Comparison of ENCODE assay signal across 9 cellular contexts in genomic region chr21:38910390-38911008, GRCh38.
A peak's percentile ranks its signal among the peaks of the same experiment; 100 is the strongest.
DNase-seq lines count a peak whose midpoint lies in the region; ATAC-seq and TF ChIP-seq lines count a peak whose summit lies in the region.
"Had no signal": no experiment of that assay in that cellular context is flagged by ENCODE, and none has a peak within 500 bp of the region (broad histone marks: within the 10 kb centered on the region; RNA-seq: fewer than 3 reads in every experiment).

No MANE protein-coding gene starts in this region.

- H3K79me2 ChIP-seq in GM23248 (ENCODE audit: insufficient read depth) = no peaks in the 10 kb centered on the region

- no peak overlapping the region for H3K9ac ChIP-seq in mesenchymal stem cell (ENCODE audit: low read length)
- H3K9ac ChIP-seq in GM23248 = no peak overlapping the region

- no peak for TF ChIP-seq POLR2A in vagina (IDR thresholded peaks at IDR 0.05)

- DNase-seq in stimulated activated naive CD8-positive, alpha-beta T cell treated with anti-CD3 and anti-CD28 coated beads, Interleukin-15, amount 100 ng/mL, for 72 hours = no peak
- no peak for DNase-seq in stimulated activated naive CD8-positive, alpha-beta T cell treated with anti-CD3 and anti-CD28 coated beads, Interleukin-15, Interleukin-2, amounts not matched to agents 100 U/mL and 50 U/mL, for 24 hours
- DNase-seq in T-helper 2 cell treated with Interferon-gamma antibody and Interleukin-4, amounts not matched to agents 5 μg/mL and 100 μg/mL, for 36 hours (ENCODE audit: low spot score) = peak; percentile 37
- no peak for DNase-seq in mesenchymal stem cell
- no peak for DNase-seq in vagina (ENCODE audit: extremely low spot score in 2 of 2)
- no peak for DNase-seq in kidney glomerular epithelial cell (lab: John Stamatoyannopoulos, UW)
- DNase-seq in MG63 = no peak
- no peak for DNase-seq in GM23248

- no peak overlapping the region for H2AK5ac ChIP-seq in mesenchymal stem cell (ENCODE audit: low read length, severe bottlenecking)

- H4K8ac ChIP-seq in mesenchymal stem cell (ENCODE audit: low read length) = peak overlapping the region; percentile 56

- H2BK5ac ChIP-seq in mesenchymal stem cell (ENCODE audit: low read depth, low read length, poor library complexity, severe bottlenecking) = no peak overlapping the region

- no peaks in the 10 kb centered on the region; the same call in 1 of the 2 replicates for H3F3A ChIP-seq in GM23248 (ENCODE audit: insufficient read depth)

- H3K9me2 ChIP-seq in GM23248 (ENCODE audit: insufficient read depth) = no peaks in the 10 kb centered on the region

- H3K18ac ChIP-seq in mesenchymal stem cell (ENCODE audit: low read depth in 1 of 2, low read length in 2 of 2) = peak overlapping the region in 1 of 2 experiments; percentile 8

- no peaks in the 10 kb centered on the region for H3K36me3 ChIP-seq in mesenchymal stem cell (ENCODE audit: control insufficient read depth in 1 of 2, insufficient read depth in 2 of 2, low read depth in 1 of 2, low read length in 2 of 2)
- no peaks in the 10 kb centered on the region for H3K36me3 ChIP-seq in vagina
- no peaks in the 10 kb centered on the region; the same call in 1 of the 2 replicates for H3K36me3 ChIP-seq in MG63
- H3K36me3 ChIP-seq in GM23248 (ENCODE audit: low read depth) = no peaks in the 10 kb centered on the region
- H3K36me3 ChIP-seq: neutrophil had no signal

- ATAC-seq in stimulated activated naive CD8-positive, alpha-beta T cell treated with anti-CD3 and anti-CD28 coated beads, Interleukin-15, amount 100 ng/mL, for 72 hours = peak; percentile 68
- no peak for ATAC-seq in stimulated activated naive CD8-positive, alpha-beta T cell treated with anti-CD3 and anti-CD28 coated beads, Interleukin-15, Interleukin-2, amounts not matched to agents 100 U/mL and 50 U/mL, for 24 hours

- H3K27me3 Mint-ChIP-seq in stimulated activated naive CD8-positive, alpha-beta T cell treated with anti-CD3 and anti-CD28 coated beads, Interleukin-15, amount 100 ng/mL, for 72 hours = peaks cover 8% of the 10 kb centered on the region
- no peaks in the 10 kb centered on the region for H3K27me3 Mint-ChIP-seq in T-helper 2 cell treated with Interferon-gamma antibody and Interleukin-4, amounts not matched to agents 5 μg/mL and 100 μg/mL, for 36 hours (ENCODE audit: low read depth)

- H3K27ac ChIP-seq in mesenchymal stem cell (ENCODE audit: low read length, poor library complexity, severe bottlenecking) = no peak overlapping the region
- H3K27ac ChIP-seq in vagina = peak overlapping the region; percentile 92
- no peak overlapping the region for H3K27ac ChIP-seq in GM23248
- H3K27ac ChIP-seq: neutrophil had no signal

- H2BK12ac ChIP-seq in mesenchymal stem cell (ENCODE audit: low read length in 2 of 2) = peak overlapping the region; percentile 49 to 59

- H3K27ac Mint-ChIP-seq in stimulated activated naive CD8-positive, alpha-beta T cell treated with anti-CD3 and anti-CD28 coated beads, Interleukin-15, amount 100 ng/mL, for 72 hours = peak overlapping the region in 1 of 2 donors; percentile 44
- H3K27ac Mint-ChIP-seq in T-helper 2 cell treated with Interferon-gamma antibody and Interleukin-4, amounts not matched to agents 5 μg/mL and 100 μg/mL, for 36 hours = no peak overlapping the region

- H3K79me1 ChIP-seq in mesenchymal stem cell (replicated peaks; ENCODE audit: low read length, poor library complexity, severe bottlenecking) = no peaks in the 10 kb centered on the region

- no peak overlapping the region for H2AFZ ChIP-seq in mesenchymal stem cell (ENCODE audit: low read depth, low read length)
- H2AFZ ChIP-seq in GM23248 = no peak overlapping the region

- no peak overlapping the region for H3K23ac ChIP-seq in mesenchymal stem cell (ENCODE audit: low read length in 2 of 2)

- H3K4me2 ChIP-seq in mesenchymal stem cell (ENCODE audit: low read length, poor library complexity, severe bottlenecking) (no peak overlapping the region), GM23248 (ENCODE audit: unreplicated experiment) (no peak overlapping the region)

- H3K9me3 ChIP-seq in mesenchymal stem cell (ENCODE audit: control insufficient read depth, low read length) (no peaks in the 10 kb centered on the region), vagina (no peaks in the 10 kb centered on the region), MG63 (no peaks in the 10 kb centered on the region), GM23248 (ENCODE audit: low read depth) (no peaks in the 10 kb centered on the region)
- H3K9me3 ChIP-seq: neutrophil had no signal

- H3K27me3 ChIP-seq in mesenchymal stem cell (ENCODE audit: control insufficient read depth in 1 of 2, insufficient read depth in 1 of 2, low read length in 2 of 2) (peaks cover 0 to 26% of the 10 kb centered on the region in 2 experiments), vagina (no peaks in the 10 kb centered on the region), MG63 (no peaks in the 10 kb centered on the region; the same call in 1 of the 2 replicates), GM23248 (replicated peaks; ENCODE audit: insufficient read depth) (no peaks in the 10 kb centered on the region)

- H3K4ac ChIP-seq in mesenchymal stem cell (ENCODE audit: low read depth in 1 of 2, low read length in 2 of 2) = no peak overlapping the region

- H3K4me1 ChIP-seq in mesenchymal stem cell (ENCODE audit: control insufficient read depth, insufficient read depth, low read depth, low read length) (peaks cover 13% of the 10 kb centered on the region), vagina (peaks cover 84% of the 10 kb centered on the region), GM23248 (ENCODE audit: insufficient read depth) (peaks cover 16% of the 10 kb centered on the region)

- H4K91ac ChIP-seq in mesenchymal stem cell (ENCODE audit: low read length) = no peak overlapping the region

- in situ Hi-C loops in GM23248 (cut with MboI) = no loop called here

- H3K14ac ChIP-seq in mesenchymal stem cell (ENCODE audit: low read length in 2 of 2) = no peak overlapping the region

- H3K4me1 Mint-ChIP-seq in stimulated activated naive CD8-positive, alpha-beta T cell treated with anti-CD3 and anti-CD28 coated beads, Interleukin-15, amount 100 ng/mL, for 72 hours = peaks cover 7% of the 10 kb centered on the region
- peaks cover 6% of the 10 kb centered on the region for H3K4me1 Mint-ChIP-seq in T-helper 2 cell treated with Interferon-gamma antibody and Interleukin-4, amounts not matched to agents 5 μg/mL and 100 μg/mL, for 36 hours (ENCODE audit: low read depth)

- H3K4me3 ChIP-seq in mesenchymal stem cell (ENCODE audit: insufficient read depth in 1 of 2, low read depth in 1 of 2, low read length in 2 of 2) = no peak overlapping the region
- no peak overlapping the region for H3K4me3 ChIP-seq in vagina
- no peak overlapping the region for H3K4me3 ChIP-seq in MG63
- no peak overlapping the region for H3K4me3 ChIP-seq in GM23248

- intact Hi-C loops in vagina (cut with DNase I) = loop anchor here (5.0 to 10.0 kb wide), 2 partner anchors 103 to 204 kb away; partner anchors contain the start of gene ETS2

- no peak for TF ChIP-seq CTCF in vagina (IDR thresholded peaks at IDR 0.05)

- H2BK15ac ChIP-seq in mesenchymal stem cell (ENCODE audit: low read depth, poor library complexity, severe bottlenecking) = peak overlapping the region; percentile 70

- no peaks in the 10 kb centered on the region for H3K36me3 Mint-ChIP-seq in T-helper 2 cell treated with Interferon-gamma antibody and Interleukin-4, amounts not matched to agents 5 μg/mL and 100 μg/mL, for 36 hours (ENCODE audit: low read depth)

- no peak overlapping the region for H3K4me3 Mint-ChIP-seq in stimulated activated naive CD8-positive, alpha-beta T cell treated with anti-CD3 and anti-CD28 coated beads, Interleukin-15, amount 100 ng/mL, for 72 hours
- H3K4me3 Mint-ChIP-seq in T-helper 2 cell treated with Interferon-gamma antibody and Interleukin-4, amounts not matched to agents 5 μg/mL and 100 μg/mL, for 36 hours = no peak overlapping the region

- no peaks in the 10 kb centered on the region for H4K20me1 ChIP-seq in GM23248 (ENCODE audit: insufficient read depth)

- H3K9me3 Mint-ChIP-seq in stimulated activated naive CD8-positive, alpha-beta T cell treated with anti-CD3 and anti-CD28 coated beads, Interleukin-15, amount 100 ng/mL, for 72 hours = no peaks in the 10 kb centered on the region
- no peaks in the 10 kb centered on the region for H3K9me3 Mint-ChIP-seq in T-helper 2 cell treated with Interferon-gamma antibody and Interleukin-4, amounts not matched to agents 5 μg/mL and 100 μg/mL, for 36 hours

- 83% methylated on average over 9 of the region's 9 CpGs for WGBS in mesenchymal stem cell
- WGBS in GM23248 (ENCODE audit: low coverage in 1 of 2, low lambda C conversion rate in 2 of 2, missing lambda C conversion rate in 2 of 2), 2 experiments = 90 to 92% methylated on average over 9 of the region's 9 CpGs

- no peak overlapping the region for H2BK120ac ChIP-seq in mesenchymal stem cell (ENCODE audit: low read depth, low read length)
